9 cellular contexts compared by ENCODE assay signal in the genomic region with DNA sequence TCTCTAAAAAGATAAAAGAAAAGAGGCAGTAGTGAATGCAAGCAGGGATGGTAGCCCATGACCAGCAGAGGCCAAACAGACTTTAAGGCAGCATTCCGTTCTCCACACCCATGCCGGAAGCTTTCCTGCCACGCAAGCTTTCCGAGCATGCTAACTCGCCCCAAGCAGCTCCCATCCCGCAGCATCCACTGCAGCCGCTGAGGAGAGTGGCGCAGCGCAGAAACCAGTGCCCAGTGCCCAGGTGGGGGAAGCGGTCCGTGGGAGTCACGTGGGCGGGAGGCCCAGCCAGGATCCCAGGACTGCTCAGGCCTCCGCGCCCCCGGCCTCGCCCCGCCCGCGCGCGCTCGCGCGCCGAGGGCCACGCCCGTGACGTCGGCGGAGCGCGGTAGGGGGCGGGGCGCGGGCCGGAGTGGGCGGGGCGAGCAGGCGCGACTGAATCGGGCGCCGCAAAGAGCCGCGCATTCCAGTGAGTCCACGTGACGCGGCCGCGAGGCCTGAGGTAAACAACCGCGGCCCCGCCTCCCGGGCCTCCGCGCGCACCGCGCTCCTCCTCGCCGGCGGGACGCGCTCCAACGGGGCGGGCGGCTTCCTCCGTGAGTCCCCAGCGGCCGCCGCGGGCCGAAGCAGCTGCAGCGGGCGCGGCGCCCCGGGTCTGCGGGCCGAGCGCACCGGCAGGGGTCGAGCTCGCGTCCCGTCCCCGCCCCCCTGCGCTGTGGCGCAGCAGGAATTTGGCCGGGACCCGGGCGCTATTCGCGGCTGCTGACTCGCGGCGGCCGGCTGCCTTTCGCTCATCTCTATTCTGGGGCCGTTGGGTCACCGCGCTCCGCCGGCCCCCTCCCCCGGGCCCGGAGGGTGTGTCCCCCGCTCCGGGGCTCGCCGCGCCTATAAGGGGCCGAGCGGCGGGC. TPM values are rescaled to one million over a fixed set of nuclear protein-coding genes. Genes with fewer than 3 reads are reported as not detected.
DNase-seq lines count a peak whose midpoint lies in the region; ATAC-seq, FAIRE-seq and TF ChIP-seq lines count a peak whose summit lies in the region.
"Had no signal": no experiment of that assay in that cellular context is flagged by ENCODE, and none has a peak within 500 bp of the region (broad histone marks: within the 10 kb centered on the region; RNA-seq: fewer than 3 reads in every experiment).

A gene with protein sequence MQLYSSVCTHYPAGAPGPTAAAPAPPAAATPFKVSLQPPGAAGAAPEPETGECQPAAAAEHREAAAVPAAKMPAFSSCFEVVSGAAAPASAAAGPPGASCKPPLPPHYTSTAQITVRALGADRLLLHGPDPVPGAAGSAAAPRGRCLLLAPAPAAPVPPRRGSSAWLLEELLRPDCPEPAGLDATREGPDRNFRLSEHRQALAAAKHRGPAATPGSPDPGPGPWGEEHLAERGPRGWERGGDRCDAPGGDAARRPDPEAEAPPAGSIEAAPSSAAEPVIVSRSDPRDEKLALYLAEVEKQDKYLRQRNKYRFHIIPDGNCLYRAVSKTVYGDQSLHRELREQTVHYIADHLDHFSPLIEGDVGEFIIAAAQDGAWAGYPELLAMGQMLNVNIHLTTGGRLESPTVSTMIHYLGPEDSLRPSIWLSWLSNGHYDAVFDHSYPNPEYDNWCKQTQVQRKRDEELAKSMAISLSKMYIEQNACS (plus strand): TSS at position 529 of the 905 bp plus-strand sequence. CDS start 383 bp downstream, outside the sequence.

- H3K4me2 ChIP-seq in BLaER1 = peak within 1 kb of the TSS; percentile 82

- H3K9ac ChIP-seq in BLaER1 = peak within 1 kb of the TSS; percentile 93

- H3K27me3 ChIP-seq in BLaER1 = peaks cover 24% of the 10 kb centered on the region; the same call in 1 of the 2 replicates
- H3K27me3 ChIP-seq in right lobe of liver = no peaks in the 10 kb centered on the region

- H3K9me3 ChIP-seq in BLaER1 = no peaks in the 10 kb centered on the region
- H3K9me3 ChIP-seq in right lobe of liver = no peaks in the 10 kb centered on the region

- FAIRE-seq in GM19239 (lab: Jason Lieb, UNC) = peak; percentile 80
- FAIRE-seq: islet of Langerhans had no signal

- intact Hi-C loops in right lobe of liver (cut with DNase I) = no loop called here

- H3K36me3 ChIP-seq in BLaER1 = no peaks in the 10 kb centered on the region
- H3K36me3 ChIP-seq in right lobe of liver = peaks cover 0 to under 1% (median 0%) of the 10 kb centered on the region in 4 donors

- TF ChIP-seq CTCF in right lobe of liver (IDR thresholded peaks at IDR 0.05) = peak in 1 of 4 donors; percentile 28

- H3K4me1 ChIP-seq in BLaER1 (peaks cover 33% of the 10 kb centered on the region), right lobe of liver (peaks cover 0 to 32% (median 13%) of the 10 kb centered on the region in 4 donors)

- DNase-seq in GM19239 (ENCODE audit: insufficient read length, low spot score) (peak; percentile 92), NCI-H526 (lab: John Stamatoyannopoulos, UW) (peak; percentile 59 to 93), dermis blood vessel endothelial cell (peak; percentile 93), right lobe of liver (peak; percentile 98)
- DNase-seq in activated CD4-positive, alpha-beta T cell treated with anti-CD3 and anti-CD28 coated beads, Interleukin-2, amount 50 U/mL, for 4 hours = peak; percentile 91
- peak; percentile 93 for DNase-seq in stimulated activated CD4-positive, alpha-beta T cell treated with anti-CD3 and anti-CD28 coated beads, Interleukin-4, amount 100 ng/mL, for 24 hours

- peak within 1 kb of the TSS; percentile 95 for H3K4me3 ChIP-seq in BLaER1
- peak within 1 kb of the TSS; percentile 67 to 77 (median 76) for H3K4me3 ChIP-seq in right lobe of liver

- H4K20me1 ChIP-seq in BLaER1 = peaks cover 39% of the 10 kb centered on the region

- TF ChIP-seq POLR2A in right lobe of liver (IDR thresholded peaks at IDR 0.05) = peak; percentile 94

- H3K27ac ChIP-seq in BLaER1 (peak within 1 kb of the TSS; percentile 93), right lobe of liver (peak within 1 kb of the TSS; percentile 93 to 97 (median 95))

- 1% methylated on average over 16 of the region's 115 CpGs for WGBS in right lobe of liver (ENCODE audit: insufficient coverage, low coverage, low lambda C conversion rate, missing lambda C conversion rate)

- ATAC-seq in HG03442 (IDR thresholded peaks at IDR 0.05; ENCODE audit: unreplicated experiment) (peak; percentile 80), right lobe of liver (peak; percentile 89 to 93 (median 91))

RNA-seq across cellular contexts. Expression of the gene that starts here (rescaled TPM):
- total RNA-seq in dermis blood vessel endothelial cell (8.4 and 9.9 TPM in 2 replicates), right lobe of liver (1 to 10 TPM; 3.2 to 6.4 (median 4.5) TPM)

Comparison
In these comparisons a context has a peak if more than half of its experiments do, and no peak if none do; other contexts are left out.
1. Peak in every context shown above with its lines: DNase-seq, ATAC-seq, H3K4me3 ChIP-seq and H3K27ac ChIP-seq.